ENCODE assay signal across 20 cellular contexts in genomic region chr19:50618379-50618778, GRCh38. TPM values are rescaled to one million over a fixed set of nuclear protein-coding genes. Genes with fewer than 3 reads are reported as not detected.
"Had no signal": no experiment of that assay in that cellular context is flagged by ENCODE, and none has a peak within 500 bp of the region (broad histone marks: within the 10 kb centered on the region; RNA-seq: fewer than 3 reads in every experiment).

No MANE protein-coding gene starts in this region.

RNA-seq across cellular contexts. Expression of gene SYT3, which starts 21.3 kb away (rescaled TPM):
- total RNA-seq: activated CD4-positive, alpha-beta memory T cell treated with anti-CD3 and anti-CD28 coated beads for 36 hours; activated CD4-positive, alpha-beta T cell treated with anti-CD3 and anti-CD28 coated beads, Interleukin-2, amount 10 ng/mL, durations not matched to agents 24 days and 14 days; activated CD8-positive, alpha-beta T cell treated with anti-CD3 and anti-CD28 coated beads for 36 hours; activated naive CD4-positive, alpha-beta T cell treated with anti-CD3 and anti-CD28 coated beads for 36 hours; activated T-helper 1 cell treated with anti-CD3 and anti-CD28 coated beads, Interleukin-12 subunit alpha, Interleukin-12 subunit beta, Interleukin-2, Interleukin-4 antibody, amounts not matched to agents 30 ng/mL and 10 ng/mL and 1 ng/mL, durations not matched to agents 14 hours and 24 hours and 36 hours; activated T-helper 17 cell treated with anti-CD3 and anti-CD28 coated beads, Interleukin-2, amount 50 U/mL, for 72 hours; astrocyte; cardiac septum; T-helper 1 cell treated with Interleukin-12 subunit alpha and Interleukin-12 subunit beta and Interleukin-4 antibody, amounts not matched to agents 30 ng/mL and 1 ng/mL, for 36 hours; T-helper 17 cell; T-helper 2 cell treated with Interferon-gamma antibody and Interleukin-4, amounts not matched to agents 100 ng/mL and 5 ng/mL, for 36 hours had no signal
- polyA plus RNA-seq: aorta had no signal

RNA-seq across cellular contexts. Expression of gene C19orf81, which starts 30.9 kb away (rescaled TPM):
- total RNA-seq: activated B cell treated with CpG ODN at 0.5 μM for 24 hours; activated T-helper 1 cell treated with anti-CD3 and anti-CD28 coated beads, Interleukin-12 subunit alpha, Interleukin-12 subunit beta, Interleukin-2, Interleukin-4 antibody, amounts not matched to agents 30 ng/mL and 10 ng/mL and 1 ng/mL, durations not matched to agents 14 hours and 24 hours and 36 hours; activated T-helper 17 cell treated with anti-CD3 and anti-CD28 coated beads, Interleukin-2, amount 50 U/mL, for 72 hours; aorta; astrocyte; body of pancreas; breast epithelium; T-helper 1 cell treated with Interleukin-12 subunit alpha and Interleukin-12 subunit beta and Interleukin-4 antibody, amounts not matched to agents 30 ng/mL and 1 ng/mL, for 36 hours; T-helper 17 cell; T-helper 2 cell treated with Interferon-gamma antibody and Interleukin-4, amounts not matched to agents 100 ng/mL and 5 ng/mL, for 36 hours had no signal
- polyA plus RNA-seq: aorta had no signal

RNA-seq across cellular contexts. Expression of gene LRRC4B, which starts 50.1 kb away (rescaled TPM):
- total RNA-seq: activated B cell treated with CpG ODN at 0.5 μM for 24 hours; activated CD4-positive, alpha-beta memory T cell treated with anti-CD3 and anti-CD28 coated beads for 36 hours; activated CD8-positive, alpha-beta memory T cell treated with anti-CD3 and anti-CD28 coated beads for 36 hours; activated CD8-positive, alpha-beta T cell treated with anti-CD3 and anti-CD28 coated beads for 36 hours; activated naive CD4-positive, alpha-beta T cell treated with anti-CD3 and anti-CD28 coated beads for 36 hours; activated naive CD4-positive, alpha-beta T cell treated with anti-CD3 and anti-CD28 coated beads, Interleukin-2, amount 50 U/mL, for 72 hours; activated naive CD8-positive, alpha-beta T cell treated with anti-CD3 and anti-CD28 coated beads for 36 hours; activated T-cell treated with anti-CD3 and anti-CD28 coated beads, Interleukin-2, amount 50 U/mL, for 4 hours; activated T-helper 17 cell treated with anti-CD3 and anti-CD28 coated beads, Interleukin-2, amount 50 U/mL, for 72 hours; astrocyte; T-cell; T-helper 1 cell treated with Interleukin-12 subunit alpha and Interleukin-12 subunit beta and Interleukin-4 antibody, amounts not matched to agents 30 ng/mL and 1 ng/mL, for 36 hours; T-helper 17 cell; T-helper 2 cell treated with Interferon-gamma antibody and Interleukin-4, amounts not matched to agents 100 ng/mL and 5 ng/mL, for 36 hours had no signal
